Comparison of ENCODE assay signal across 18 cellular contexts in the genomic region with DNA sequence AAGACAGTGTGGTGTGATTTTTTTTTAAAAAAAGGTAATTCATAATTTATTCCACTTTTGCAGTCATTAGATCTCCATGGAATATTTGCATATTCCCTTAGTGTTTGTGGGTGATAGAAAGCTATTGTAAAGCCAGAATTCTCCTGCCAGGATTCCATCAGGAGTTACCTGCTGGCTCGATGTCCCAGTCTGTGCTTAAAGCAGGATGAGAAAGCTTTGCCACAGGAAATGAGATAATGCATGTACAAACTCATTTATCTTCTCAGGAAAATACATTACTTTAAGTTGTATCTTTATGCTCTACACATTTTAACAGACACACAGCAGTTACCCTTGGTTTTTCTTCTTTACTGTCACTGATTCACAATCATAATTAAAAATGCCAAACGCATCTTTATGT.
A peak's percentile ranks its signal among the peaks of the same experiment; 100 is the strongest.
DNase-seq lines count a peak whose midpoint lies in the region; ATAC-seq, FAIRE-seq and TF ChIP-seq lines count a peak whose summit lies in the region.
"Had no signal": no experiment of that assay in that cellular context is flagged by ENCODE, and none has a peak within 500 bp of the region (broad histone marks: within the 10 kb centered on the region; RNA-seq: fewer than 3 reads in every experiment).

No MANE protein-coding gene starts in this region.

- H3K23ac ChIP-seq in mesendoderm (ENCODE audit: low read length) = no peak overlapping the region

- H3K9me2 ChIP-seq in GM23338 (ENCODE audit: insufficient read depth) = peaks cover 10% of the 10 kb centered on the region; the same call in 1 of the 2 replicates

- no peak overlapping the region for H2AK5ac ChIP-seq in mesendoderm (ENCODE audit: low read length)

- H3K27me3 Mint-ChIP-seq in GM23338 (ENCODE audit: insufficient read depth, low read depth, poor library complexity) (no peaks in the 10 kb centered on the region), WTC11 (ENCODE audit: low read depth) (no peaks in the 10 kb centered on the region)
- H3K27me3 Mint-ChIP-seq: CD4-positive, CD25-positive, alpha-beta regulatory T cell had no signal

- H4K20me1 ChIP-seq in GM23338 (replicated peaks; ENCODE audit: insufficient read depth) (no peaks in the 10 kb centered on the region), endothelial cell of umbilical vein (replicated peaks; ENCODE audit: control insufficient read depth, extremely low read depth, insufficient read depth, low read length) (no peaks in the 10 kb centered on the region)

- peaks cover 17% of the 10 kb centered on the region; the same call in 2 of the 3 replicates for H3K4me1 Mint-ChIP-seq in GM23338
- H3K4me1 Mint-ChIP-seq in WTC11 = peaks cover 21% of the 10 kb centered on the region
- H3K4me1 Mint-ChIP-seq: CD4-positive, CD25-positive, alpha-beta regulatory T cell had no signal

- H2AFZ ChIP-seq in GM23338 (no peak overlapping the region), endothelial cell of umbilical vein (ENCODE audit: low read depth, low read length) (no peak overlapping the region)

- POLR2A ChIA-PET in WTC11 (lab: Charles Lee) (no interaction called here), endothelial cell of umbilical vein (lab: Charles Lee) (no interaction called here)

- no peak for FAIRE-seq in endothelial cell of umbilical vein (lab: Jason Lieb, UNC)
- FAIRE-seq: A204.1, H1, K562 had no signal

- no peaks in the 10 kb centered on the region for H3F3A ChIP-seq in GM23338 (replicated peaks; ENCODE audit: low read depth)

- no peak overlapping the region for H3K4me2 ChIP-seq in GM23338
- H3K4me2 ChIP-seq in endothelial cell of umbilical vein (ENCODE audit: insufficient read depth, low read length) = peak overlapping the region; percentile 62
- no peak overlapping the region for H3K4me2 ChIP-seq in mesendoderm (ENCODE audit: low read length)

- no peak overlapping the region for H3K18ac ChIP-seq in mesendoderm (ENCODE audit: low read length)

- H3K56ac ChIP-seq in mesendoderm (ENCODE audit: low read length) = no peak overlapping the region

- no peak overlapping the region for H4K5ac ChIP-seq in mesendoderm (ENCODE audit: low read length)

- no peak overlapping the region for H3K4me3 Mint-ChIP-seq in GM23338
- H3K4me3 Mint-ChIP-seq in WTC11 = no peak overlapping the region
- H3K4me3 Mint-ChIP-seq: CD4-positive, CD25-positive, alpha-beta regulatory T cell had no signal

- no peak overlapping the region for H4K8ac ChIP-seq in mesendoderm (ENCODE audit: low read depth, low read length)

- TF ChIP-seq CTCF in GM23338 (conservative IDR thresholded peaks at IDR 0.05; ENCODE audit: low read depth in 2 of 2) (no peak), WTC11 (IDR thresholded peaks at IDR 0.05) (no peak), endothelial cell of umbilical vein (IDR thresholded peaks at IDR 0.05; ENCODE audit: extremely low read depth in 1 of 2, insufficient read depth in 1 of 2, low read depth in 1 of 2, low read length in 2 of 2) (no peak)

- H3K27ac ChIP-seq in GM23338 (ENCODE audit: low read depth) (no peak overlapping the region), endothelial cell of umbilical vein (ENCODE audit: insufficient read depth, low read depth, low read length) (peak overlapping the region; percentile 69), mesendoderm (ENCODE audit: low read depth, low read length) (no peak overlapping the region)

- no peak overlapping the region for H2BK5ac ChIP-seq in mesendoderm (ENCODE audit: low read length)

- peak overlapping the region; percentile 75; the same call in 1 of the 2 replicates for H3K27ac Mint-ChIP-seq in GM23338
- 0 out of 2 replicates have a peak overlapping the region, but pooled peaks have one; percentile 55 for H3K27ac Mint-ChIP-seq in WTC11
- H3K27ac Mint-ChIP-seq: CD4-positive, CD25-positive, alpha-beta regulatory T cell had no signal

- DNase-seq in GM23338 (ENCODE audit: low spot score) (no peak), WTC11 (ENCODE audit: low spot score) (no peak), endothelial cell of umbilical vein (ENCODE audit: low read depth, low spot score) (peak; percentile 28), mesendoderm (peak; percentile 3)
- DNase-seq: CD4-positive, CD25-positive, alpha-beta regulatory T cell; DMS79 treated with DMSO at 0.1 percent for 48 hours; NCI-H1092; NCI-H1436 treated with DMSO at 0.1 percent for 48 hours; NCI-H1930; NCI-H510A had no signal

- ATAC-seq in GM23338 = no peak
- no peak for ATAC-seq in WTC11
- no peak for ATAC-seq in GM21423 (IDR thresholded peaks at IDR 0.05; ENCODE audit: unreplicated experiment)
- no peak for ATAC-seq in activated CD4-positive, CD25-positive, alpha-beta regulatory T cell treated with anti-CD3 and anti-CD28 coated beads, Interleukin-2, amount 50 U/mL, for 24 hours
- no peak for ATAC-seq in GM18909 (IDR thresholded peaks at IDR 0.05; ENCODE audit: poor library complexity, unreplicated experiment)
- no peak for ATAC-seq in GM21786 (IDR thresholded peaks at IDR 0.05; ENCODE audit: unreplicated experiment)
- ATAC-seq: K562, Panc1 had no signal

- no peak overlapping the region for H3K4me3 ChIP-seq in GM23338
- H3K4me3 ChIP-seq in endothelial cell of umbilical vein (replicated peaks in 1 of 3; ENCODE audit: insufficient read depth in 1 of 3, low read depth in 1 of 3, low read length in 3 of 3) = no peak overlapping the region
- no peak overlapping the region for H3K4me3 ChIP-seq in mesendoderm (ENCODE audit: low read length)
- H3K4me3 ChIP-seq: K562 had no signal

- H3K36me3 Mint-ChIP-seq in GM23338 (ENCODE audit: low read depth) (peaks cover 6% of the 10 kb centered on the region; the same call in 1 of the 3 replicates), WTC11 (no peaks in the 10 kb centered on the region; the same call in 1 of the 2 replicates)
- H3K36me3 Mint-ChIP-seq: CD4-positive, CD25-positive, alpha-beta regulatory T cell had no signal

- no peaks in the 10 kb centered on the region for H3K9me1 ChIP-seq in endothelial cell of umbilical vein (replicated peaks; ENCODE audit: control insufficient read depth, extremely low read depth, insufficient read depth, low read length)

- H3K36me3 ChIP-seq in GM23338 (ENCODE audit: insufficient read depth) = no peaks in the 10 kb centered on the region; the same call in 1 of the 2 replicates
- no peaks in the 10 kb centered on the region for H3K36me3 ChIP-seq in endothelial cell of umbilical vein (ENCODE audit: control insufficient read depth in 2 of 2, extremely low read depth in 1 of 2, insufficient read depth in 2 of 2, low read length in 2 of 2)
- no peaks in the 10 kb centered on the region for H3K36me3 ChIP-seq in mesendoderm (ENCODE audit: control insufficient read depth, insufficient read depth, low read length)

- H3K4me1 ChIP-seq in GM23338 (ENCODE audit: insufficient read depth) (peaks cover 7% of the 10 kb centered on the region), endothelial cell of umbilical vein (ENCODE audit: control insufficient read depth, extremely low read depth, insufficient read depth, low read length) (peaks cover 25% of the 10 kb centered on the region), mesendoderm (ENCODE audit: control insufficient read depth, low read depth, low read length) (no peaks in the 10 kb centered on the region)

- H3K9me3 Mint-ChIP-seq in GM23338 (peaks cover 15% of the 10 kb centered on the region; the same call in 2 of the 3 replicates), WTC11 (peaks cover 17% of the 10 kb centered on the region)

- dilution Hi-C loops in endothelial cell of umbilical vein (cut with MboI; ENCODE audit: extremely low pct_ligation_motif_present, low sequenced_read_pairs) = no loop called here

- H3K79me2 ChIP-seq in GM23338 (replicated peaks; ENCODE audit: insufficient read depth) (no peaks in the 10 kb centered on the region), endothelial cell of umbilical vein (ENCODE audit: control insufficient read depth, insufficient read depth, low read length) (no peaks in the 10 kb centered on the region), mesendoderm (ENCODE audit: control insufficient read depth, insufficient read depth, low read length) (no peaks in the 10 kb centered on the region)

- CTCF ChIA-PET in WTC11 (lab: Charles Lee) (no interaction called here), endothelial cell of umbilical vein (lab: Charles Lee) (interaction anchor here (0.7 kb wide), 1 partner anchor 960 kb away, joined by 3 read pairs; no protein-coding TSS in a partner anchor)

- TF ChIP-seq POLR2A in endothelial cell of umbilical vein (IDR thresholded peaks at IDR 0.05; ENCODE audit: low read depth, low read length) = no peak

- H3K9me3 ChIP-seq in endothelial cell of umbilical vein (replicated peaks; ENCODE audit: control insufficient read depth, insufficient read depth, low read length) = no peaks in the 10 kb centered on the region

- intact Hi-C loops in endothelial cell of umbilical vein (cut with micrococcal nuclease) = no loop called here

- no peak overlapping the region for H3K4ac ChIP-seq in mesendoderm (ENCODE audit: low read depth, low read length)

- no peaks in the 10 kb centered on the region for H3K79me1 ChIP-seq in mesendoderm (ENCODE audit: low read length)

- no peaks in the 10 kb centered on the region for H3K27me3 ChIP-seq in GM23338 (ENCODE audit: insufficient read depth)
- no peaks in the 10 kb centered on the region for H3K27me3 ChIP-seq in endothelial cell of umbilical vein (ENCODE audit: control insufficient read depth in 2 of 2, insufficient read depth in 2 of 2, low read length in 2 of 2)
- H3K27me3 ChIP-seq in mesendoderm (ENCODE audit: insufficient read depth, low read length, poor library complexity) = no peaks in the 10 kb centered on the region

- no peak overlapping the region for H2BK120ac ChIP-seq in mesendoderm (ENCODE audit: low read depth, low read length)

- WGBS in mesendoderm (ENCODE audit: extremely low coverage, insufficient coverage, low lambda C conversion rate) = no CpG with 5 or more reads among the region's 2 CpGs

- BruUV-seq in endothelial cell of umbilical vein (replicated peaks; lab: Mats Ljungman, UMichigan) = no TSS peak

- no peak overlapping the region for H2BK15ac ChIP-seq in mesendoderm (replicated peaks; ENCODE audit: low read depth)

- H3K9ac ChIP-seq in endothelial cell of umbilical vein (replicated peaks; ENCODE audit: extremely low read depth, insufficient read depth, low read length) (no peak overlapping the region), mesendoderm (ENCODE audit: low read length) (no peak overlapping the region)

TF ChIP-seq in GM23338, 12 proteins besides CTCF, POLR2A, EP300 and RAD21 (continues in another document):
- TF ChIP-seq EZH2phosphoT487 (IDR thresholded peaks at IDR 0.05; ENCODE audit: unreplicated experiment) = no peak
- TF ChIP-seq STAT1 (IDR thresholded peaks at IDR 0.05; ENCODE audit: unreplicated experiment) = no peak

TF ChIP-seq in WTC11, 78 proteins besides CTCF, POLR2A, EP300 and RAD21 (continues in another document):
- TF ChIP-seq ZBTB21 (CRISPR knock-in tag; IDR thresholded peaks at IDR 0.05; ENCODE audit: borderline replicate concordance) (no peak), KAT7 (CRISPR knock-in tag; IDR thresholded peaks at IDR 0.05; ENCODE audit: borderline replicate concordance) (no peak), FOXJ3 (CRISPR knock-in tag; IDR thresholded peaks at IDR 0.05; ENCODE audit: borderline replicate concordance) (no peak)

TF ChIP-seq in endothelial cell of umbilical vein, 7 proteins besides CTCF, POLR2A, EP300 and RAD21:
- TF ChIP-seq MYC (IDR thresholded peaks at IDR 0.05; ENCODE audit: low read depth, low read length) = no peak
TF ChIP-seq in endothelial cell of umbilical vein: peak in this region for 0.

Comparison
In these comparisons a context has a peak if more than half of its experiments do, and no peak if none do; other contexts are left out.
1. DNase-seq: peak in endothelial cell of umbilical vein (single experiment) and mesendoderm (single experiment); none in GM23338 (single experiment) and WTC11 (single experiment).